ENCODE assay signal across 22 cellular contexts in the genomic region with DNA sequence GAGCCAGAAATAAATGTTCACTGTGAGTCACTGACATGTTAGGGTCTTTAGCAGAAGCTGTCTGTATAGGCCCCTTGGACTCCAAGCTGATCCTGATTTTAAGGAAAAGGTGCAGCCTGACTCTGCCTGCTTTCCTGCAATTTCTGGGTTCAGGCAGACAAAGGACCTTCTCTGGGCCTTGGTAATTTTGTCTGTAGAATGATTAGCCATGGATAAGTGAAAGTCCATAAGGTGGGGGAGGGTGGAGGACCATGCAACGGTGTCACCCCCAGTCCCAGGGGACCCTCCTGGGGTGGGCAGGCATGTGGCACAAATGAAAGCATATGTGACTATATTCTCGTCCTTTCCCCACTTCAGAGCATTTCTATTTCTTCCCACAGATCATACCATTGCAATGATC.
"Had no signal": no experiment of that assay in that cellular context is flagged by ENCODE, and none has a peak within 500 bp of the region (broad histone marks: within the 10 kb centered on the region; RNA-seq: fewer than 3 reads in every experiment).

No MANE protein-coding gene starts in this region.

- H3K27ac ChIP-seq: heart right ventricle, lower lobe of right lung, neutrophil, ovary, right atrium auricular region, sigmoid colon, skin epidermis, testis, tibial nerve had no signal

- H3K4me1 Mint-ChIP-seq: memory B cell; stimulated activated naive B cell treated with anti-CD40 and anti-IgM and Interleukin-4, amounts not matched to agents 10 μg/mL and 1 μg/mL and 100 μg/mL, for 72 hours; stimulated activated naive CD8-positive, alpha-beta T cell treated with anti-CD3 and anti-CD28 coated beads, Interleukin-15, amount 100 ng/mL, for 72 hours had no signal

- H3K27me3 Mint-ChIP-seq: natural killer cell treated with Interleukin-12 subunit alpha and Interleukin-12 subunit beta and Interleukin-15 and Interleukin-18, amount 100 ng/mL, for 72 hours; stimulated activated naive CD8-positive, alpha-beta T cell treated with anti-CD3 and anti-CD28 coated beads, Interleukin-15, amount 100 ng/mL, for 72 hours had no signal

- H3K36me3 Mint-ChIP-seq: natural killer cell treated with Interleukin-12 subunit alpha and Interleukin-12 subunit beta and Interleukin-15 and Interleukin-18, amount 100 ng/mL, for 72 hours; stimulated activated naive B cell treated with anti-CD40 and anti-IgM and Interleukin-4, amounts not matched to agents 10 μg/mL and 1 μg/mL and 100 μg/mL, for 72 hours had no signal

- H3K9me3 Mint-ChIP-seq: dendritic cell treated with granulocyte-macrophage colony-stimulating factor and Interleukin-4, amounts not matched to agents 40 ng/mL and 50 ng/mL, for 4 days; natural killer cell treated with Interleukin-12 subunit alpha and Interleukin-12 subunit beta and Interleukin-15 and Interleukin-18, amount 100 ng/mL, for 72 hours; stimulated activated naive CD8-positive, alpha-beta T cell treated with anti-CD3 and anti-CD28 coated beads, Interleukin-15, amount 100 ng/mL, for 72 hours had no signal

- H3K4me1 ChIP-seq: heart right ventricle, lower lobe of right lung, right atrium auricular region, sigmoid colon, testis, tibial nerve had no signal

- H3K9me3 ChIP-seq: lower lobe of right lung, neutrophil, ovary, right atrium auricular region, sigmoid colon, testis, tibial nerve had no signal

- H3K4me3 Mint-ChIP-seq: dendritic cell treated with granulocyte-macrophage colony-stimulating factor and Interleukin-4, amounts not matched to agents 40 ng/mL and 50 ng/mL, for 4 days; memory B cell; natural killer cell treated with Interleukin-12 subunit alpha and Interleukin-12 subunit beta and Interleukin-15 and Interleukin-18, amount 100 ng/mL, for 72 hours; stimulated activated naive B cell treated with anti-CD40 and anti-IgM and Interleukin-4, amounts not matched to agents 10 μg/mL and 1 μg/mL and 100 μg/mL, for 72 hours; stimulated activated naive CD8-positive, alpha-beta T cell treated with anti-CD3 and anti-CD28 coated beads, Interleukin-15, amount 100 ng/mL, for 72 hours had no signal

- DNase-seq: cerebellar nuclear complex; erythroblast; foreskin melanocyte; heart right ventricle; hypothalamus; lower lobe of right lung; midbrain; ovary; sigmoid colon; stimulated activated CD4-positive, alpha-beta T cell treated with anti-CD3 and anti-CD28 coated beads, Interleukin-2, amount 100 ng/mL, for 24 hours; stimulated activated CD4-positive, alpha-beta T cell treated with anti-CD3 and anti-CD28 coated beads, Interleukin-4, amount 100 ng/mL, for 4 hours; stimulated activated naive B cell treated with anti-CD40 and anti-IgM and Interleukin-4, amounts not matched to agents 10 μg/mL and 1 μg/mL and 100 μg/mL, for 72 hours; stimulated activated naive CD8-positive, alpha-beta T cell treated with anti-CD3 and anti-CD28 coated beads, Interleukin-15, amount 100 ng/mL, for 72 hours; testis had no signal

- ATAC-seq: heart right ventricle; left lobe of liver; lower lobe of right lung; natural killer cell treated with Interleukin-12 subunit alpha and Interleukin-12 subunit beta and Interleukin-15 and Interleukin-18, amount 100 ng/mL, for 72 hours; stimulated activated naive B cell treated with anti-CD40 and anti-IgM and Interleukin-4, amounts not matched to agents 10 μg/mL and 1 μg/mL and 100 μg/mL, for 72 hours; stimulated activated naive CD8-positive, alpha-beta T cell treated with anti-CD3 and anti-CD28 coated beads, Interleukin-15, amount 100 ng/mL, for 72 hours had no signal

- H3K27me3 ChIP-seq: neutrophil, ovary, right atrium auricular region, sigmoid colon, testis, tibial nerve had no signal

- H3K4me3 ChIP-seq: heart right ventricle, lower lobe of right lung, ovary, right atrium auricular region, sigmoid colon, skin epidermis, testis, tibial nerve had no signal

- H3K27ac Mint-ChIP-seq: dendritic cell treated with granulocyte-macrophage colony-stimulating factor and Interleukin-4, amounts not matched to agents 40 ng/mL and 50 ng/mL, for 4 days; memory B cell; natural killer cell treated with Interleukin-12 subunit alpha and Interleukin-12 subunit beta and Interleukin-15 and Interleukin-18, amount 100 ng/mL, for 72 hours; stimulated activated naive B cell treated with anti-CD40 and anti-IgM and Interleukin-4, amounts not matched to agents 10 μg/mL and 1 μg/mL and 100 μg/mL, for 72 hours; stimulated activated naive CD8-positive, alpha-beta T cell treated with anti-CD3 and anti-CD28 coated beads, Interleukin-15, amount 100 ng/mL, for 72 hours had no signal

- H3K36me3 ChIP-seq: heart right ventricle, lower lobe of right lung, neutrophil, ovary, right atrium auricular region, sigmoid colon, tibial nerve had no signal
